In the genomic region with DNA sequence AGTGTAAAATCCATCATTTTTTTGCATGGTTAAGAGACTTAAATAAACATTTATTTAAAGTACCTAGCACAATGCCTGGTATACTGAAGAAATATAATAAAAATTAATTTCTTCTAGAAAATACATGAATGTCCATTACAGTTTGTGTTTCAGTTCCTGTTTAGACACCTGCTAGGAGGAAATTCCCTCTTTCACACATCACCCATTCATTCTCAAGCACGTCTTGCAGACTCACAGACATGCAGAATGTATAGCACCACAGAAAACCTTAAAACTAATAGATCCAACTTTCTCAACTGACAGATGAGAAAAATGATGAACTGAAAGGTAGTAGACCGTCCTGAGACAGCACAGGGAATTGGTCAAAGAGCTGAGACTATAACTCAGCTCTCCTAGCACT, we compare ENCODE assay signal across 25 cellular contexts.
DNase-seq lines count a peak whose midpoint lies in the region; ATAC-seq, FAIRE-seq and TF ChIP-seq lines count a peak whose summit lies in the region.
"Had no signal": no experiment of that assay in that cellular context is flagged by ENCODE, and none has a peak within 500 bp of the region (broad histone marks: within the 10 kb centered on the region; RNA-seq: fewer than 3 reads in every experiment).

No MANE protein-coding gene starts in this region.

- TF ChIP-seq CTCF in natural killer cell (IDR thresholded peaks at IDR 0.05), result no peak
- TF ChIP-seq CTCF in foreskin fibroblast (IDR thresholded peaks at IDR 0.05; ENCODE audit: low read depth, low read length), result no peak

- no peak for TF ChIP-seq POLR2A in GM12891 (IDR thresholded peaks at IDR 0.05; ENCODE audit: low read depth, low read length)

- no peak for FAIRE-seq in GM12891 (lab: Jason Lieb, UNC)
- FAIRE-seq: A204.1, endometrium, K562, small intestine had no signal

- H3K4me1 Mint-ChIP-seq in natural killer cell, result no peaks in the 10 kb centered on the region
- H3K4me1 Mint-ChIP-seq: activated CD8-positive, alpha-beta memory T cell treated with anti-CD3 and anti-CD28 coated beads, Interleukin-2, amount 10 ng/mL, durations not matched to agents 7 days and 5 days; CD14-positive monocyte; T-helper 17 cell had no signal

- DNase-seq in GM12891 (ENCODE audit: insufficient read length, low spot score) (no peak), natural killer cell (no peak), NCI-H2081 (lab: John Stamatoyannopoulos, UW) (no peak), foreskin fibroblast (no peak)
- no peak for DNase-seq in activated CD4-positive, alpha-beta T cell treated with anti-CD3 and anti-CD28 coated beads for 4 hours
- DNase-seq: activated CD4-positive, CD25-positive, alpha-beta regulatory T cell; activated CD8-positive, alpha-beta memory T cell treated with anti-CD3 and anti-CD28 coated beads, Interleukin-2, amount 10 ng/mL, durations not matched to agents 7 days and 5 days; activated gamma-delta T cell; aorta; DND-41; foreskin keratinocyte; NCI-H1092 treated with DMSO at 0.1 percent for 48 hours; NCI-H345; NK-92 treated with Interleukin-12 subunit alpha and Interleukin-12 subunit beta, amount 100 ng/mL, for 24 hours; posterior cingulate gyrus; small intestine; T-helper 17 cell; upper lobe of right lung had no signal

- H3K4me3 ChIP-seq in foreskin fibroblast (ENCODE audit: low read depth in 1 of 2, low read length in 2 of 2), result no peak overlapping the region
- H3K4me3 ChIP-seq: K562, upper lobe of right lung had no signal

- no peaks in the 10 kb centered on the region for H3K9me3 Mint-ChIP-seq in natural killer cell

- H3K27me3 Mint-ChIP-seq in natural killer cell (ENCODE audit: low read depth in 2 of 2), result peaks cover 3 to 33% of the 10 kb centered on the region in 2 donors
- H3K27me3 Mint-ChIP-seq: activated CD8-positive, alpha-beta memory T cell treated with anti-CD3 and anti-CD28 coated beads, Interleukin-2, amount 10 ng/mL, durations not matched to agents 7 days and 5 days; T-helper 17 cell had no signal

- H3K27ac Mint-ChIP-seq in natural killer cell, result no peak overlapping the region
- H3K27ac Mint-ChIP-seq: activated CD8-positive, alpha-beta memory T cell treated with anti-CD3 and anti-CD28 coated beads, Interleukin-2, amount 10 ng/mL, durations not matched to agents 7 days and 5 days; CD14-positive monocyte; T-helper 17 cell had no signal

- no peak overlapping the region for H3K4me3 Mint-ChIP-seq in natural killer cell
- H3K4me3 Mint-ChIP-seq: activated CD8-positive, alpha-beta memory T cell treated with anti-CD3 and anti-CD28 coated beads, Interleukin-2, amount 10 ng/mL, durations not matched to agents 7 days and 5 days; CD14-positive monocyte; T-helper 17 cell had no signal

- no peaks in the 10 kb centered on the region for H3K36me3 Mint-ChIP-seq in natural killer cell
- H3K36me3 Mint-ChIP-seq: activated CD8-positive, alpha-beta memory T cell treated with anti-CD3 and anti-CD28 coated beads, Interleukin-2, amount 10 ng/mL, durations not matched to agents 7 days and 5 days; CD14-positive monocyte had no signal

- intact Hi-C loops in natural killer cell (cut with micrococcal nuclease), result no loop called here

- ATAC-seq in GM19372 (IDR thresholded peaks at IDR 0.05; ENCODE audit: low read depth, unreplicated experiment) (peak; percentile 91), HG02642 (IDR thresholded peaks at IDR 0.05; ENCODE audit: poor library complexity, unreplicated experiment) (peak; percentile 66), HG03342 (IDR thresholded peaks at IDR 0.05; ENCODE audit: unreplicated experiment) (peak; percentile 87), natural killer cell (no peak)
- ATAC-seq: activated CD8-positive, alpha-beta memory T cell treated with anti-CD3 and anti-CD28 coated beads, Interleukin-2, amount 10 ng/mL, durations not matched to agents 7 days and 5 days; foreskin keratinocyte; K562; T-helper 17 cell; upper lobe of right lung had no signal

TF ChIP-seq in GM12891, 5 proteins besides CTCF, POLR2A, EP300 and RAD21:
- no peak for TF ChIP-seq TAF1 (IDR thresholded peaks at IDR 0.05; ENCODE audit: low read depth, low read length)
- peak; percentile 90 for TF ChIP-seq SPI1 (IDR thresholded peaks at IDR 0.05; ENCODE audit: low read depth, low read length)
TF ChIP-seq in GM12891: peak in this region for 1.

Comparison
In these comparisons a context has a peak if more than half of its experiments do, and no peak if none do; other contexts are left out.
1. ATAC-seq: peak in GM19372 (single experiment), HG02642 (single experiment) and HG03342 (single experiment); none in natural killer cell (0 of 3).